Comparison of ENCODE assay signal across 7 cellular contexts in genomic region chr2:27682334-27682771, GRCh38. TPM values are rescaled to one million over a fixed set of nuclear protein-coding genes. Genes with fewer than 3 reads are reported as not detected.
DNase-seq lines count a peak whose midpoint lies in the region; FAIRE-seq and TF ChIP-seq lines count a peak whose summit lies in the region.
"Not testable (repeated sequence)": the region's sequence is repeated elsewhere in the genome, so short reads cannot be mapped to it uniquely, and the experiment has no call there.

No MANE protein-coding gene starts in this region.

- not testable (repeated sequence) for H3K27me3 ChIP-seq in MG63; astrocyte (ENCODE audit: insufficient read depth, low read length); keratinocyte (ENCODE audit: control insufficient read depth, extremely low read depth, insufficient read depth, low read length)

- not testable (repeated sequence) for H3K9me3 Mint-ChIP-seq in astrocyte (ENCODE audit: unreplicated experiment)

- dilution Hi-C loops in keratinocyte (cut with MboI; ENCODE audit: extremely low pct_ligation_motif_present, low sequenced_read_pairs): not testable (repeated sequence)

- H3K4me2 ChIP-seq in astrocyte (ENCODE audit: low read length) (peak overlapping the region; percentile 66), keratinocyte (ENCODE audit: control insufficient read depth, extremely low read depth, insufficient read depth, low read depth, low read length) (peak overlapping the region; percentile 56)

- H3K4me3 Mint-ChIP-seq in astrocyte (ENCODE audit: unreplicated experiment): not testable (repeated sequence)

- not testable (repeated sequence) for TF ChIP-seq CTCF in astrocyte (IDR thresholded peaks at IDR 0.05; ENCODE audit: insufficient read depth, low read depth, low read length); epithelial cell of proximal tubule (conservative IDR thresholded peaks at IDR 0.05; ENCODE audit: low read depth, low read length); keratinocyte (optimal IDR thresholded peaks at IDR 0.05 in 1 of 3, IDR thresholded peaks at IDR 0.05 in 1 of 3, conservative IDR thresholded peaks at IDR 0.05 in 1 of 3; ENCODE audit: extremely low read depth in 1 of 3, insufficient read depth in 2 of 3, low read length in 3 of 3)

- H3K9me1 ChIP-seq in keratinocyte (ENCODE audit: control insufficient read depth, extremely low read depth, insufficient read depth, low read length): not testable (repeated sequence)

- DNase-seq in Daoy (ENCODE audit: low read depth) (peak; percentile 83), MG63 (peak; percentile 32), astrocyte (ENCODE audit: low read depth) (peak; percentile 92), epithelial cell of proximal tubule (ENCODE audit: low read depth) (peak; percentile 94), putamen (ENCODE audit: low spot score) (peak; percentile 16)
- DNase-seq in activated CD4-positive, alpha-beta T cell treated with anti-CD3 and anti-CD28 coated beads for 48 hours: peak; percentile 21
- not testable (repeated sequence) for DNase-seq in keratinocyte (ENCODE audit: low read depth, low spot score)

- H3K36me3 Mint-ChIP-seq in astrocyte (ENCODE audit: low read depth, unreplicated experiment): not testable (repeated sequence)

- H3K9me3 ChIP-seq in MG63; astrocyte (ENCODE audit: insufficient read depth, low read depth, low read length); keratinocyte (ENCODE audit: control insufficient read depth, low read depth, low read length): not testable (repeated sequence)

- H3K4me1 ChIP-seq in astrocyte (ENCODE audit: insufficient read depth, low read length): peaks cover 26% of the 10 kb centered on the region
- H3K4me1 ChIP-seq in keratinocyte (ENCODE audit: control insufficient read depth, extremely low read depth, insufficient read depth, low read length): peaks cover 37% of the 10 kb centered on the region

- H3K27ac Mint-ChIP-seq in astrocyte (ENCODE audit: unreplicated experiment): peak overlapping the region; percentile 99

- FAIRE-seq in astrocyte (lab: Jason Lieb, UNC); keratinocyte (lab: Jason Lieb, UNC): not testable (repeated sequence)

- not testable (repeated sequence) for H4K20me1 ChIP-seq in astrocyte (ENCODE audit: insufficient read depth, low read length); keratinocyte (ENCODE audit: control insufficient read depth, extremely low read depth, insufficient read depth, low read length)

- not testable (repeated sequence) for H2AFZ ChIP-seq in astrocyte (ENCODE audit: low read depth, low read length); keratinocyte (ENCODE audit: control insufficient read depth, low read length)

- H3K36me3 ChIP-seq in MG63 (peaks cover 39% of the 10 kb centered on the region), astrocyte (ENCODE audit: insufficient read depth, low read length) (peaks cover 26% of the 10 kb centered on the region), keratinocyte (ENCODE audit: control insufficient read depth in 2 of 2, extremely low read depth in 1 of 2, insufficient read depth in 2 of 2, low read length in 2 of 2) (peaks cover 6 to 18% of the 10 kb centered on the region in 2 experiments)

- H3K4me3 ChIP-seq in MG63; astrocyte (ENCODE audit: insufficient read depth, low read depth, low read length); epithelial cell of proximal tubule (ENCODE audit: low read depth, low read length); keratinocyte (ENCODE audit: control insufficient read depth in 2 of 3, extremely low read depth in 1 of 3, insufficient read depth in 2 of 3, low read depth in 1 of 3, low read length in 3 of 3): not testable (repeated sequence)

- H3K4me1 Mint-ChIP-seq in astrocyte (ENCODE audit: low read depth, unreplicated experiment): peaks cover 36% of the 10 kb centered on the region

- H3K27ac ChIP-seq in astrocyte (ENCODE audit: low read depth, low read length) (peak overlapping the region; percentile 94), keratinocyte (ENCODE audit: control insufficient read depth, insufficient read depth, low read length) (peak overlapping the region; percentile 82)

- not testable (repeated sequence) for H3K27me3 Mint-ChIP-seq in astrocyte (ENCODE audit: low read depth, unreplicated experiment)

- H3K9ac ChIP-seq in astrocyte (ENCODE audit: low read length) (peak overlapping the region; percentile 76), keratinocyte (ENCODE audit: control insufficient read depth, extremely low read depth, insufficient read depth, low read length) (peak overlapping the region; percentile 62)

- H3K79me2 ChIP-seq in astrocyte (ENCODE audit: insufficient read depth, low read length); keratinocyte (ENCODE audit: control insufficient read depth, insufficient read depth, low read length): not testable (repeated sequence)

RNA-seq across cellular contexts. Expression of gene SLC4A1AP, which starts 18.7 kb away (rescaled TPM):
- total RNA-seq in Daoy (2014; rRNA removed; shearing (Covaris generic)): 46.3 and 51.6 TPM in 2 replicates
- total RNA-seq in MG63 (2014; rRNA removed; shearing (Covaris generic); ENCODE audit: low replicate concordance): 27.1 and 37.8 TPM in 2 replicates
- total RNA-seq in astrocyte (20.9 and 21.3 TPM in 2 replicates), epithelial cell of proximal tubule (25.8 and 34.7 TPM in 2 replicates)
- polyA plus RNA-seq in keratinocyte: 10.3 to 17.0 TPM (median 13.5 TPM) in 3 replicates
- 56.3 TPM for polyA plus RNA-seq in keratinocyte (2011; ENCODE audit: low read depth)
- 12.6 and 15.0 TPM in 2 replicates for polyA plus RNA-seq in keratinocyte (2011; cell fraction: cytosol; rRNA removed)
- polyA plus RNA-seq in keratinocyte (2011; cell fraction: nucleus; rRNA removed): 20.6 and 27.6 TPM in 2 replicates
- polyA plus RNA-seq in keratinocyte (2012; ENCODE audit: low replicate concordance): 19.9 and 24.1 TPM in 2 replicates
- 5.0 to 6.8 TPM (median 6.0 TPM) in 3 replicates for polyA minus RNA-seq in keratinocyte
- 10.7 TPM for polyA minus RNA-seq in keratinocyte (2011; cell fraction: cytosol; rRNA and poly(A)+ RNA removed)
- 8.3 and 10.8 TPM in 2 replicates for polyA minus RNA-seq in keratinocyte (2011; cell fraction: nucleus; rRNA and poly(A)+ RNA removed)

RNA-seq across cellular contexts. Expression of gene SUPT7L, which starts 18.9 kb away (rescaled TPM):
- 19.3 and 21.6 TPM in 2 replicates for total RNA-seq in Daoy (2014; rRNA removed; shearing (Covaris generic))
- 11.3 and 14.7 TPM in 2 replicates for total RNA-seq in MG63 (2014; rRNA removed; shearing (Covaris generic); ENCODE audit: low replicate concordance)
- total RNA-seq in astrocyte (25.9 and 27.8 TPM in 2 replicates), epithelial cell of proximal tubule (15.3 and 21.3 TPM in 2 replicates)
- 30.4 to 39.8 TPM (median 38.5 TPM) in 3 replicates for polyA plus RNA-seq in keratinocyte
- 9.7 TPM for polyA plus RNA-seq in keratinocyte (2011; ENCODE audit: low read depth)
- polyA plus RNA-seq in keratinocyte (2011; cell fraction: cytosol; rRNA removed): 19.8 and 27.1 TPM in 2 replicates
- 110 and 119 TPM in 2 replicates for polyA plus RNA-seq in keratinocyte (2011; cell fraction: nucleus; rRNA removed)
- polyA plus RNA-seq in keratinocyte (2012; ENCODE audit: low replicate concordance): 20.7 and 21.2 TPM in 2 replicates
- polyA minus RNA-seq in keratinocyte: 21.2 to 31.2 TPM (median 31.2 TPM) in 3 replicates
- 15.7 TPM for polyA minus RNA-seq in keratinocyte (2011; cell fraction: cytosol; rRNA and poly(A)+ RNA removed)
- polyA minus RNA-seq in keratinocyte (2011; cell fraction: nucleus; rRNA and poly(A)+ RNA removed): 28.8 and 34.4 TPM in 2 replicates

RNA-seq across cellular contexts. Expression of gene GPN1, which starts 53.5 kb away (rescaled TPM):
- total RNA-seq in Daoy (2014; rRNA removed; shearing (Covaris generic)): 64.6 and 71.0 TPM in 2 replicates
- 34.2 and 49.6 TPM in 2 replicates for total RNA-seq in MG63 (2014; rRNA removed; shearing (Covaris generic); ENCODE audit: low replicate concordance)
- total RNA-seq in astrocyte (54.4 and 63.9 TPM in 2 replicates), epithelial cell of proximal tubule (45.3 and 67.6 TPM in 2 replicates)
- polyA plus RNA-seq in keratinocyte: 77.8 to 103 TPM (median 85.7 TPM) in 3 replicates
- 56.9 TPM for polyA plus RNA-seq in keratinocyte (2011; ENCODE audit: low read depth)
- polyA plus RNA-seq in keratinocyte (2011; cell fraction: cytosol; rRNA removed): 60.5 and 106 TPM in 2 replicates
- 60.4 and 65.4 TPM in 2 replicates for polyA plus RNA-seq in keratinocyte (2011; cell fraction: nucleus; rRNA removed)
- 37.4 and 68.4 TPM in 2 replicates for polyA plus RNA-seq in keratinocyte (2012; ENCODE audit: low replicate concordance)
- 42.3 to 76.8 TPM (median 65.0 TPM) in 3 replicates for polyA minus RNA-seq in keratinocyte
- 58.7 TPM for polyA minus RNA-seq in keratinocyte (2011; cell fraction: cytosol; rRNA and poly(A)+ RNA removed)
- 47.4 and 91.5 TPM in 2 replicates for polyA minus RNA-seq in keratinocyte (2011; cell fraction: nucleus; rRNA and poly(A)+ RNA removed)

RNA-seq across cellular contexts. Expression of gene CCDC121, which starts 53.5 kb away (rescaled TPM):
- 0.74 and 1.5 TPM in 2 replicates for total RNA-seq in Daoy (2014; rRNA removed; shearing (Covaris generic))
- total RNA-seq in MG63 (2014; rRNA removed; shearing (Covaris generic); ENCODE audit: low replicate concordance): 1.2 and 3.3 TPM in 2 replicates
- total RNA-seq in astrocyte (1.2 and 1.6 TPM in 2 replicates), epithelial cell of proximal tubule (0.12 and 2.5 TPM in 2 replicates)
- polyA plus RNA-seq in keratinocyte: 0.86 to 1.1 TPM (median 1.1 TPM) in 3 replicates
- polyA plus RNA-seq in keratinocyte (2011; ENCODE audit: low read depth): 0.70 TPM
- polyA plus RNA-seq in keratinocyte (2011; cell fraction: cytosol; rRNA removed): 0.40 and 0.89 TPM in 2 replicates
- polyA plus RNA-seq in keratinocyte (2011; cell fraction: nucleus; rRNA removed): 2.1 TPM in 2 replicates
- 0.83 and 1.00 TPM in 2 replicates for polyA plus RNA-seq in keratinocyte (2012; ENCODE audit: low replicate concordance)
- polyA minus RNA-seq in keratinocyte: 0.66 to 1.0 TPM (median 0.69 TPM) in 3 replicates
- polyA minus RNA-seq in keratinocyte (2011; cell fraction: cytosol; rRNA and poly(A)+ RNA removed): not detected
- 4.0 and 5.7 TPM in 2 replicates for polyA minus RNA-seq in keratinocyte (2011; cell fraction: nucleus; rRNA and poly(A)+ RNA removed)
